ENCODE assay signal across 1 cellular context in genomic region chr20:41329435-41330342, GRCh38.
TF ChIP-seq lines count a peak whose summit lies in the region.

No MANE protein-coding gene starts in this region.

TF ChIP-seq in SK-N-SH, 30 proteins besides CTCF, POLR2A, EP300 and RAD21 (continued from another document):
- TF ChIP-seq REST (IDR thresholded peaks at IDR 0.05; ENCODE audit: low read depth, low read length) = peak; percentile 45; the same call in 1 of the 2 replicates
- no peak for TF ChIP-seq ZBTB33 (IDR thresholded peaks at IDR 0.05; ENCODE audit: borderline replicate concordance, low read depth)
- TF ChIP-seq TEAD4 (IDR thresholded peaks at IDR 0.05; ENCODE audit: borderline replicate concordance, insufficient read depth) = 0 out of 2 replicates have a peak, but pooled peaks have one; percentile 32
